In the genomic region with DNA sequence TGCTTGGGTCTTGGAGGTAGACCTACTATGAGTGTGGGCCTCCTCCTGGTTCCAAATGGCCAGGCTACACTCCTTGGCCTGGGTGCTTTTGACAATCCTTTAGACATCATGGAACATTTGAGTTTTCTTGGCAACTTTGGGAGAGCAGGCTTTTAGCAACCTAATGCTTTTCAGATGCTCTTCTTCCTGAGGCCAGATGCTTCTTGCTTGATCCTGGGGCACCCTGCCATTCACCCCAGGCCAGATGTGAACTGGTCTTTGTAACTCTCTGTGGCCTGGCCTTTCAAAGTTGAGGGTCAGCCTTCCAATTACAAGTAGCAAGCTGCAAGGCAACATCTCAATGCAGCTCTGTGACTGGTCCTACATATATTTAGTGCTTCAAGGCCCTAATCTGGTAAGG, we compare ENCODE assay signal across 36 cellular contexts. TPM values are rescaled to one million over a fixed set of nuclear protein-coding genes. Genes with fewer than 3 reads are reported as not detected.
"Had no signal": no experiment of that assay in that cellular context is flagged by ENCODE, and none has a peak within 500 bp of the region (broad histone marks: within the 10 kb centered on the region; RNA-seq: fewer than 3 reads in every experiment).

No MANE protein-coding gene starts in this region.

- H3K27ac Mint-ChIP-seq: immature natural killer cell; mesothelial cell of epicardium; naive B cell; natural killer cell; nephron progenitor cell; neural progenitor cell; stimulated activated memory B cell treated with anti-CD40 and anti-IgM and Interleukin-4, amounts not matched to agents 10 μg/mL and 1 μg/mL and 100 μg/mL, for 72 hours; stimulated activated naive CD8-positive, alpha-beta T cell treated with anti-CD3 and anti-CD28 coated beads, Interleukin-15, amount 100 ng/mL, for 72 hours; type B pancreatic cell had no signal

- ATAC-seq: left colon; left lung; lower lobe of right lung; natural killer cell; right cardiac atrium; stimulated activated memory B cell treated with anti-CD40 and anti-IgM and Interleukin-4, amounts not matched to agents 10 μg/mL and 1 μg/mL and 100 μg/mL, for 72 hours; stimulated activated naive CD8-positive, alpha-beta T cell treated with anti-CD3 and anti-CD28 coated beads, Interleukin-15, amount 100 ng/mL, for 72 hours had no signal

- H3K4me3 ChIP-seq: left lung, lower lobe of right lung, neural progenitor cell, ovary, prostate gland, sigmoid colon, spleen, tibial nerve, uterus had no signal

- H2AFZ ChIP-seq: neural progenitor cell had no signal

- H3K4me3 Mint-ChIP-seq: immature natural killer cell; mesothelial cell of epicardium; naive B cell; natural killer cell; nephron progenitor cell; neural progenitor cell; stimulated activated memory B cell treated with anti-CD40 and anti-IgM and Interleukin-4, amounts not matched to agents 10 μg/mL and 1 μg/mL and 100 μg/mL, for 72 hours; stimulated activated naive CD8-positive, alpha-beta T cell treated with anti-CD3 and anti-CD28 coated beads, Interleukin-15, amount 100 ng/mL, for 72 hours; type B pancreatic cell had no signal

- H3K36me3 ChIP-seq: left lung, lower lobe of right lung, neural progenitor cell, neutrophil, ovary, prostate gland, spleen, tibial nerve, uterus had no signal

- H3K9ac ChIP-seq: neural progenitor cell had no signal

- H3K9me3 Mint-ChIP-seq: immature natural killer cell, neural progenitor cell had no signal

- H3K4me1 ChIP-seq: left lung, lower lobe of right lung, neural progenitor cell, prostate gland, sigmoid colon, spleen, tibial nerve, uterus had no signal

- H3K4me2 ChIP-seq: neural progenitor cell had no signal

- H3K27me3 Mint-ChIP-seq: stimulated activated memory B cell treated with anti-CD40 and anti-IgM and Interleukin-4, amounts not matched to agents 10 μg/mL and 1 μg/mL and 100 μg/mL, for 72 hours; stimulated activated naive CD8-positive, alpha-beta T cell treated with anti-CD3 and anti-CD28 coated beads, Interleukin-15, amount 100 ng/mL, for 72 hours had no signal

- H3K27me3 ChIP-seq: left lung, neural progenitor cell, neutrophil, ovary, sigmoid colon, spleen, tibial nerve, uterus had no signal

- H3K9me3 ChIP-seq: left lung, lower lobe of right lung, neutrophil, ovary, prostate gland, sigmoid colon, tibial nerve, uterus had no signal

- H3K4me1 Mint-ChIP-seq: immature natural killer cell; mesothelial cell of epicardium; naive B cell; natural killer cell; nephron progenitor cell; neural progenitor cell; stimulated activated memory B cell treated with anti-CD40 and anti-IgM and Interleukin-4, amounts not matched to agents 10 μg/mL and 1 μg/mL and 100 μg/mL, for 72 hours; stimulated activated naive CD8-positive, alpha-beta T cell treated with anti-CD3 and anti-CD28 coated beads, Interleukin-15, amount 100 ng/mL, for 72 hours had no signal

- DNase-seq: hypothalamus; immature natural killer cell; kidney; left colon; left lung; lower lobe of right lung; mammary epithelial cell; mesendoderm; naive B cell; natural killer cell; nephron progenitor cell; occipital lobe; ovary; retina; right cardiac atrium; sigmoid colon; small intestine; spleen; stimulated activated CD4-positive, alpha-beta T cell treated with anti-CD3 and anti-CD28 coated beads, Interleukin-1b, Interleukin-23, amount 100 ng/mL, for 48 hours; stimulated activated CD4-positive, alpha-beta T cell treated with anti-CD3 and anti-CD28 coated beads, Interleukin-2, amount 100 ng/mL, for 48 hours; stimulated activated CD4-positive, alpha-beta T cell treated with anti-CD3 and anti-CD28 coated beads, Interleukin-4, amount 100 ng/mL, for 4 hours; stimulated activated CD8-positive, alpha-beta memory T cell treated with anti-CD3 and anti-CD28 coated beads, Interleukin-4, amount 100 ng/mL, for 48 hours; stimulated activated naive CD4-positive, alpha-beta T cell treated with Interleukin-2 at 50 U/mL for 16 hours; stimulated activated naive CD8-positive, alpha-beta T cell treated with anti-CD3 and anti-CD28 coated beads, Interleukin-15, amount 100 ng/mL, for 72 hours; substantia nigra; uterus had no signal

- H3K27ac ChIP-seq: left lung, lower lobe of right lung, neural progenitor cell, neutrophil, ovary, prostate gland, sigmoid colon, spleen, tibial nerve, uterus had no signal

- H3K36me3 Mint-ChIP-seq: immature natural killer cell; mesothelial cell of epicardium; natural killer cell; neural progenitor cell; stimulated activated memory B cell treated with anti-CD40 and anti-IgM and Interleukin-4, amounts not matched to agents 10 μg/mL and 1 μg/mL and 100 μg/mL, for 72 hours; type B pancreatic cell had no signal

RNA-seq across cellular contexts. Expression of a gene that starts 40.5 kb away (rescaled TPM):
- total RNA-seq: kidney, left colon, left lung, liver, lower lobe of right lung, mammary epithelial cell, mesothelial cell of epicardium, mononuclear cell, natural killer cell, occipital lobe, prostate gland, right cardiac atrium, sigmoid colon, spleen, tibial nerve, ureter, uterus had no signal
- polyA plus RNA-seq: immature natural killer cell, liver, mammary epithelial cell, ovary, right cardiac atrium, small intestine, spleen had no signal

RNA-seq across cellular contexts. Expression of a gene that starts 53.8 kb away (rescaled TPM):
- total RNA-seq: mononuclear cell, natural killer cell had no signal
- polyA plus RNA-seq: immature natural killer cell, mammary epithelial cell had no signal
